ENCODE assay signal across 18 cellular contexts in the genomic region with DNA sequence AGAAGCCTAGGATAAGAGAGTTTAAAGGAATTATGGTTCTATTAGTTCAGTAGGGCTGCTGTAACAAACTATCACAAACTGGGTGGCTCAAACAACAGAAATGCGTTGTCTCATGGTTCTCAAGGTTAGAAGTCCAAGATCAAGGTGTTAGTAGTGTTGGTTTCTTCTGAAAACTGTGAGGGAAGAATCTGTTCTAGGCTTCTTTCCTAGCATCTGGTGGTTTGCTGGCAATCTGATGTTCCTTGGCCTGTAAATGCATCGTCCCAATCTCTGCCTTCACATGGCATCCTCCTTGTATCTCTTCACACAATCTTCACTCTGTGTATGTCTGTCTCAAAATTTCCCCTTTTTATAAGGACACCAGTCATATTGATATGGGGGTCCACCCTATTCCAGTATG.
DNase-seq lines count a peak whose midpoint lies in the region; ATAC-seq and TF ChIP-seq lines count a peak whose summit lies in the region.
"Had no signal": no experiment of that assay in that cellular context is flagged by ENCODE, and none has a peak within 500 bp of the region (broad histone marks: within the 10 kb centered on the region; RNA-seq: fewer than 3 reads in every experiment).

No MANE protein-coding gene starts in this region.

- no peaks in the 10 kb centered on the region for H3K27me3 ChIP-seq in osteoblast (ENCODE audit: insufficient read depth, low read length)
- H3K27me3 ChIP-seq: BLaER1 treated with 17β-estradiol and CSF1 and Interleukin-3, amounts not matched to agents 10 nM and 100 nM had no signal

- H3K36me3 ChIP-seq in osteoblast (ENCODE audit: insufficient read depth, low read length): no peaks in the 10 kb centered on the region
- H3K36me3 ChIP-seq: BLaER1 treated with 17β-estradiol and CSF1 and Interleukin-3, amounts not matched to agents 10 nM and 100 nM; HAP-1 had no signal

- H3K79me2 ChIP-seq in osteoblast (ENCODE audit: insufficient read depth, low read length): no peaks in the 10 kb centered on the region

- H3K27ac ChIP-seq in osteoblast (ENCODE audit: low read depth, low read length): peak overlapping the region; percentile 94
- H3K27ac ChIP-seq: 22Rv1; BLaER1 treated with 17β-estradiol and CSF1 and Interleukin-3, amounts not matched to agents 10 nM and 100 nM had no signal

- H3K9me3 Mint-ChIP-seq in HFFc6: no peaks in the 10 kb centered on the region

- no peak overlapping the region for H2AFZ ChIP-seq in osteoblast (ENCODE audit: low read length)

- H3K9me3 ChIP-seq in osteoblast (ENCODE audit: low read depth, low read length): no peaks in the 10 kb centered on the region
- H3K9me3 ChIP-seq: HAP-1 had no signal

- H3K4me3 ChIP-seq in AG10803 (ENCODE audit: low read length) (no peak overlapping the region), fibroblast of mammary gland (ENCODE audit: control insufficient read depth, low read depth, low read length) (no peak overlapping the region), osteoblast (ENCODE audit: insufficient read depth, low read length) (no peak overlapping the region)
- H3K4me3 ChIP-seq: BLaER1 treated with 17β-estradiol and CSF1 and Interleukin-3, amounts not matched to agents 10 nM and 100 nM; GM12878; HAP-1; K562 had no signal

- no peaks in the 10 kb centered on the region for H4K20me1 ChIP-seq in osteoblast (ENCODE audit: insufficient read depth, low read length)
- H4K20me1 ChIP-seq: BLaER1 treated with 17β-estradiol and CSF1 and Interleukin-3, amounts not matched to agents 10 nM and 100 nM had no signal

- H3K4me3 Mint-ChIP-seq in HFFc6: no peak overlapping the region
- H3K4me3 Mint-ChIP-seq: CD4-positive, CD25-positive, alpha-beta regulatory T cell had no signal

- H3K4me1 Mint-ChIP-seq in HFFc6 (ENCODE audit: low read depth): peaks cover 75% of the 10 kb centered on the region
- H3K4me1 Mint-ChIP-seq: CD4-positive, CD25-positive, alpha-beta regulatory T cell had no signal

- H3K27ac Mint-ChIP-seq in HFFc6: peak overlapping the region; percentile 82
- H3K27ac Mint-ChIP-seq: CD4-positive, CD25-positive, alpha-beta regulatory T cell had no signal

- TF ChIP-seq CTCF in AG10803 (conservative IDR thresholded peaks at IDR 0.05; ENCODE audit: low read length) (no peak), HFFc6 (IDR thresholded peaks at IDR 0.05) (no peak), fibroblast of mammary gland (conservative IDR thresholded peaks at IDR 0.05; ENCODE audit: control insufficient read depth, insufficient read depth, low read depth, low read length) (no peak), osteoblast (IDR thresholded peaks at IDR 0.05; ENCODE audit: extremely low read depth, low read depth, low read length) (no peak)

- H3K27me3 Mint-ChIP-seq in HFFc6 (ENCODE audit: insufficient read depth): no peaks in the 10 kb centered on the region; the same call in 1 of the 2 replicates

- no peak overlapping the region for H3K4me2 ChIP-seq in osteoblast (ENCODE audit: insufficient read depth, low read length)

- DNase-seq in AG10803 (ENCODE audit: low read depth) (peak; percentile 76), HFFc6 (no peak), fibroblast of mammary gland (ENCODE audit: low read depth) (peak; percentile 35), osteoblast (ENCODE audit: insufficient read length, low spot score, missing footprints) (no peak), GDM1 (lab: John Stamatoyannopoulos, UW) (no peak)
- DNase-seq: AML-193; CD4-positive, CD25-positive, alpha-beta regulatory T cell; DMS53; GOT3; Karpas-422 had no signal

- peaks cover 51% of the 10 kb centered on the region for H3K4me1 ChIP-seq in osteoblast (ENCODE audit: insufficient read depth, low read length)

- no peaks in the 10 kb centered on the region for H3K36me3 Mint-ChIP-seq in HFFc6 (ENCODE audit: low read depth)
- H3K36me3 Mint-ChIP-seq: CD4-positive, CD25-positive, alpha-beta regulatory T cell had no signal

- ATAC-seq in HG02981 (IDR thresholded peaks at IDR 0.05; ENCODE audit: unreplicated experiment) (no peak), HG02763 (IDR thresholded peaks at IDR 0.05; ENCODE audit: unreplicated experiment) (no peak), HG03460 (IDR thresholded peaks at IDR 0.05; ENCODE audit: unreplicated experiment) (no peak)
- ATAC-seq: GM12878, K562 had no signal

Comparison
In these comparisons a context has a peak if more than half of its experiments do, and no peak if none do; other contexts are left out.
1. DNase-seq: peak in AG10803 (single experiment) and fibroblast of mammary gland (single experiment); none in HFFc6 (single experiment), osteoblast (single experiment) and GDM1 (single experiment).